ENCODE assay signal across 14 cellular contexts in the genomic region with DNA sequence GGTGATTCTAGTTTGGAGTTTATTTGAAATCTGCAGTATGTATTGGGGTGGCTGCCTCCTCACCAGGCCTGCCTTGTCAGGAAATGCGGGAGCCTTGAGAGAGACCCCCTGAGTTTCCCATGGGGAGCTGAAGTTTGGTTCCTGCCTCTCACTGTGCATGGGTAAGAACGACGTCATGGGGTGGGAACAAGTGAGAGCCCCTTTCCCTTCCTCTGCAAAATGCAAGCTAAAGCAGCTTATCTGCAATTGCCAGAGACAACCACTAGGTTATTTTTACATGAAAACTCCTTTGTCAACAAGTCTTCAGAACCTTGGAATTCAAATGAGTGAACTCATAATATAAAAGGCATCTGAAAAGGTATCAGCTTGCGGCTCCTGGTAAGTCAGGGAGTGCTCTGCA. TPM values are rescaled to one million over a fixed set of nuclear protein-coding genes. Genes with fewer than 3 reads are reported as not detected.
A peak's percentile ranks its signal among the peaks of the same experiment; 100 is the strongest.
DNase-seq lines count a peak whose midpoint lies in the region; ATAC-seq and TF ChIP-seq lines count a peak whose summit lies in the region.
"Had no signal": no experiment of that assay in that cellular context is flagged by ENCODE, and none has a peak within 500 bp of the region (broad histone marks: within the 10 kb centered on the region; RNA-seq: fewer than 3 reads in every experiment).

No MANE protein-coding gene starts in this region.

- H3F3A ChIP-seq in PC-3 (ENCODE audit: low read length, unreplicated experiment) (no peaks in the 10 kb centered on the region), smooth muscle cell (ENCODE audit: low read depth) (no peaks in the 10 kb centered on the region)

- H3K27me3 ChIP-seq in left ventricle myocardium inferior (ENCODE audit: low read depth) (no peaks in the 10 kb centered on the region), PC-3 (ENCODE audit: low read length) (no peaks in the 10 kb centered on the region), smooth muscle cell (ENCODE audit: low read depth) (no peaks in the 10 kb centered on the region)

- H3K36me3 ChIP-seq in left ventricle myocardium inferior: no peaks in the 10 kb centered on the region
- no peaks in the 10 kb centered on the region for H3K36me3 ChIP-seq in PC-3 (ENCODE audit: low read depth, low read length)
- H3K36me3 ChIP-seq in smooth muscle cell (ENCODE audit: low read depth): no peaks in the 10 kb centered on the region
- H3K36me3 ChIP-seq: lower lobe of right lung had no signal

- no peak overlapping the region for H3K9ac ChIP-seq in PC-3 (ENCODE audit: low read length)
- H3K9ac ChIP-seq in smooth muscle cell (ENCODE audit: low read depth): no peak overlapping the region

- intact Hi-C loops in left ventricle myocardium inferior (cut with micrococcal nuclease): no loop called here
- intact Hi-C loops in Right ventricle myocardium superior (cut with DNase I): no loop called here
- intact Hi-C loops in PC-3 (cut with micrococcal nuclease): no loop called here

- ATAC-seq in Right ventricle myocardium superior (ENCODE audit: poor library complexity) (no peak), PC-3 (no peak)
- ATAC-seq: lower lobe of right lung had no signal

- H3K4me2 ChIP-seq in PC-3 (ENCODE audit: low read length): no peak overlapping the region
- no peak overlapping the region for H3K4me2 ChIP-seq in smooth muscle cell

- H3K79me2 ChIP-seq in PC-3 (ENCODE audit: low read length): no peaks in the 10 kb centered on the region
- H3K79me2 ChIP-seq in smooth muscle cell (ENCODE audit: low read depth): no peaks in the 10 kb centered on the region

- no TSS peak for BruUV-seq in PC-3 (replicated peaks; lab: Mats Ljungman, UMichigan)

- no peak for DNase-seq in left ventricle myocardium inferior
- no peak for DNase-seq in Right ventricle myocardium superior
- DNase-seq in PC-3: peak; percentile 52
- peak; percentile 14 for DNase-seq in fibroblast of mammary gland (ENCODE audit: low read depth)
- no peak for DNase-seq in smooth muscle cell (lab: John Stamatoyannopoulos, UW; ENCODE audit: unreplicated experiment)
- DNase-seq in NCI-H774 (lab: John Stamatoyannopoulos, UW): no peak
- DNase-seq in NCI-H524 (lab: John Stamatoyannopoulos, UW): no peak
- DNase-seq in NCI-H2107 (lab: John Stamatoyannopoulos, UW): no peak
- DNase-seq: activated B cell treated with CpG ODN at 0.5 μM for 24 hours, AML-193, caudate nucleus, foreskin melanocyte, lower lobe of right lung, NCI-H1436 had no signal

- TF ChIP-seq CTCF in left ventricle myocardium inferior (IDR thresholded peaks at IDR 0.05; ENCODE audit: borderline replicate concordance) (peak; percentile 14), PC-3 (conservative IDR thresholded peaks at IDR 0.05; ENCODE audit: low read depth, low read length) (peak; percentile 48), fibroblast of mammary gland (conservative IDR thresholded peaks at IDR 0.05; ENCODE audit: control insufficient read depth, insufficient read depth, low read depth, low read length) (peak; percentile 37), smooth muscle cell (IDR thresholded peaks at IDR 0.05; ENCODE audit: borderline replicate concordance, insufficient read depth, poor library complexity, severe bottlenecking) (peak; percentile 25)

- H3K4me1 ChIP-seq in left ventricle myocardium inferior (peaks cover 6% of the 10 kb centered on the region), PC-3 (ENCODE audit: insufficient read depth, low read length) (no peaks in the 10 kb centered on the region), smooth muscle cell (ENCODE audit: low read depth) (no peaks in the 10 kb centered on the region)

- no peaks in the 10 kb centered on the region for H4K20me1 ChIP-seq in PC-3 (ENCODE audit: low read length)
- no peaks in the 10 kb centered on the region for H4K20me1 ChIP-seq in smooth muscle cell (ENCODE audit: low read depth)

- WGBS in smooth muscle cell (ENCODE audit: low lambda C conversion rate): 72% methylated on average over 4 of the region's 4 CpGs

- no peaks in the 10 kb centered on the region for H3K9me2 ChIP-seq in PC-3 (replicated peaks; ENCODE audit: low read length)

- CTCF ChIA-PET in PC-3 (lab: Charles Lee): interaction anchor here (0.5 to 0.9 kb wide), 3 partner anchors 18 to 181 kb away, joined by 3 to 8 read pairs (median 4); no protein-coding TSS in a partner anchor

- H3K4me3 ChIP-seq in left ventricle myocardium inferior: no peak overlapping the region
- H3K4me3 ChIP-seq in PC-3 (ENCODE audit: low read length): no peak overlapping the region
- no peak overlapping the region for H3K4me3 ChIP-seq in fibroblast of mammary gland (ENCODE audit: control insufficient read depth, low read depth, low read length)
- no peak overlapping the region for H3K4me3 ChIP-seq in smooth muscle cell
- H3K4me3 ChIP-seq: lower lobe of right lung had no signal

- no peaks in the 10 kb centered on the region for H3K9me3 ChIP-seq in left ventricle myocardium inferior (replicated peaks)
- no peaks in the 10 kb centered on the region for H3K9me3 ChIP-seq in PC-3 (ENCODE audit: low read length)
- H3K9me3 ChIP-seq in smooth muscle cell (replicated peaks; ENCODE audit: low read depth): no peaks in the 10 kb centered on the region
- H3K9me3 ChIP-seq: lower lobe of right lung had no signal

- H2AFZ ChIP-seq in PC-3 (ENCODE audit: low read length) (no peak overlapping the region), smooth muscle cell (ENCODE audit: low read depth) (no peak overlapping the region)

- no peak overlapping the region for H3K27ac ChIP-seq in left ventricle myocardium inferior (replicated peaks)
- no peak overlapping the region for H3K27ac ChIP-seq in PC-3 (ENCODE audit: low read length)
- no peak overlapping the region for H3K27ac ChIP-seq in smooth muscle cell (ENCODE audit: low read depth)
- H3K27ac ChIP-seq: lower lobe of right lung had no signal

- POLR2A ChIA-PET in PC-3 (lab: Charles Lee; ENCODE audit: unreplicated experiment): no interaction called here

RNA-seq across cellular contexts. Expression of a gene that starts 58.4 kb away (rescaled TPM):
- total RNA-seq in left ventricle myocardium inferior: 4.4 TPM
- total RNA-seq in Right ventricle myocardium superior: 4.5 TPM
- 0.52 and 0.66 TPM in 2 replicates for total RNA-seq in PC-3 (2014; rRNA removed)
- total RNA-seq in smooth muscle cell: 0.81 and 1.3 TPM in 2 replicates
- polyA plus RNA-seq in smooth muscle cell: 0.40 and 0.50 TPM in 2 replicates

Comparison
In these comparisons a context has a peak if more than half of its experiments do, and no peak if none do; other contexts are left out.
1. DNase-seq: peak in PC-3 (single experiment) and fibroblast of mammary gland (single experiment); none in left ventricle myocardium inferior (single experiment), Right ventricle myocardium superior (single experiment), smooth muscle cell (single experiment), NCI-H774 (single experiment), NCI-H524 (0 of 2) and NCI-H2107 (single experiment).
2. Peak in every context shown above with its lines, with median percentiles within 50 percentile points of each other: CTCF ChIP-seq.